11 cellular contexts compared by ENCODE assay signal in genomic region chr21:41431788-41432548, GRCh38. TPM values are rescaled to one million over a fixed set of nuclear protein-coding genes. Genes with fewer than 3 reads are reported as not detected.
A peak's percentile ranks its signal among the peaks of the same experiment; 100 is the strongest.
DNase-seq lines count a peak whose midpoint lies in the region; ATAC-seq, FAIRE-seq and TF ChIP-seq lines count a peak whose summit lies in the region.
"Had no signal": no experiment of that assay in that cellular context is flagged by ENCODE, and none has a peak within 500 bp of the region (broad histone marks: within the 10 kb centered on the region; RNA-seq: fewer than 3 reads in every experiment).

No MANE protein-coding gene starts in this region.

- peak; percentile 54 for TF ChIP-seq POLR2A in GM12891 (IDR thresholded peaks at IDR 0.05; ENCODE audit: low read depth, low read length)

- peak; percentile 82 for FAIRE-seq in GM12891 (lab: Jason Lieb, UNC)
- FAIRE-seq in urothelium cell line (lab: Jason Lieb, UNC): no peak

- ATAC-seq in GM19328 (IDR thresholded peaks at IDR 0.05; ENCODE audit: unreplicated experiment) (peak; percentile 84), HG02884 (IDR thresholded peaks at IDR 0.05; ENCODE audit: unreplicated experiment) (peak; percentile 70), T-helper 17 cell (peak; percentile 33), left lobe of liver (no peak)
- ATAC-seq: CD8-positive, alpha-beta T cell had no signal

- no peak overlapping the region for H3K27ac Mint-ChIP-seq in T-helper 17 cell
- H3K27ac Mint-ChIP-seq: CD8-positive, alpha-beta T cell had no signal

- H3K4me1 Mint-ChIP-seq in T-helper 17 cell: peaks cover 10% of the 10 kb centered on the region

- no peaks in the 10 kb centered on the region for H3K9me3 ChIP-seq in T-helper 17 cell (ENCODE audit: control insufficient read depth, low read length, poor library complexity, severe bottlenecking)

- H3K27me3 Mint-ChIP-seq in T-helper 17 cell: no peaks in the 10 kb centered on the region

- DNase-seq in GM12891 (ENCODE audit: insufficient read length, low spot score): peak; percentile 32
- no peak for DNase-seq in T-helper 17 cell
- no peak for DNase-seq in NCI-H69 (lab: John Stamatoyannopoulos, UW)
- no peak for DNase-seq in left lobe of liver (ENCODE audit: low spot score)
- no peak for DNase-seq in stimulated activated CD4-positive, alpha-beta T cell treated with anti-CD3 and anti-CD28 coated beads, Interleukin-4, amount 100 ng/mL, for 1 hour
- no peak for DNase-seq in urothelium cell line (ENCODE audit: low spot score)
- DNase-seq: erythroblast, kidney glomerular epithelial cell had no signal

- H3K36me3 Mint-ChIP-seq in T-helper 17 cell (ENCODE audit: low read depth): peaks cover 18% of the 10 kb centered on the region

- H3K4me3 Mint-ChIP-seq in T-helper 17 cell: no peak overlapping the region
- H3K4me3 Mint-ChIP-seq: CD8-positive, alpha-beta T cell had no signal

TF ChIP-seq in GM12891, 5 proteins besides CTCF, POLR2A, EP300 and RAD21:
- peak; percentile 45 for TF ChIP-seq POLR2AphosphoS5 (IDR thresholded peaks at IDR 0.05; ENCODE audit: low read depth, low read length)
- TF ChIP-seq TAF1 (IDR thresholded peaks at IDR 0.05; ENCODE audit: low read depth, low read length): no peak
- no peak for TF ChIP-seq POU2F2 (IDR thresholded peaks at IDR 0.05; ENCODE audit: low read depth, low read length)
- no peak for TF ChIP-seq SPI1 (IDR thresholded peaks at IDR 0.05; ENCODE audit: low read depth, low read length)
- TF ChIP-seq PAX5 (IDR thresholded peaks at IDR 0.05; ENCODE audit: insufficient read depth, low read length, severe bottlenecking): peak; percentile 94

RNA-seq across cellular contexts. Expression of gene MX1, which starts 5.9 kb away (rescaled TPM):
- 263 TPM for polyA plus RNA-seq in GM12891 (2012; ENCODE audit: low read depth, missing spikeins)
- total RNA-seq in T-helper 17 cell (10 to 100 TPM; 58.6 to 75.9 TPM), left lobe of liver (8.5 TPM)
